In genomic region chr11:65332591-65332990, GRCh38 we compare ENCODE assay signal across 3 cellular contexts. TPM values are rescaled to one million over a fixed set of nuclear protein-coding genes. Genes with fewer than 3 reads are reported as not detected.
"Had no signal": no experiment of that assay in that cellular context is flagged by ENCODE, and none has a peak within 500 bp of the region (broad histone marks: within the 10 kb centered on the region; RNA-seq: fewer than 3 reads in every experiment).

No MANE protein-coding gene starts in this region.

RNA-seq across cellular contexts. Expression of gene CDC42EP2, which starts 17.9 kb away (rescaled TPM):
- total RNA-seq: mononuclear cell had no signal

RNA-seq across cellular contexts. Expression of gene TIGD3, which starts 22.0 kb away (rescaled TPM):
- total RNA-seq: mammary epithelial cell had no signal
- polyA plus RNA-seq: keratinocyte had no signal
